1 cellular context compared by ENCODE assay signal in the genomic region with DNA sequence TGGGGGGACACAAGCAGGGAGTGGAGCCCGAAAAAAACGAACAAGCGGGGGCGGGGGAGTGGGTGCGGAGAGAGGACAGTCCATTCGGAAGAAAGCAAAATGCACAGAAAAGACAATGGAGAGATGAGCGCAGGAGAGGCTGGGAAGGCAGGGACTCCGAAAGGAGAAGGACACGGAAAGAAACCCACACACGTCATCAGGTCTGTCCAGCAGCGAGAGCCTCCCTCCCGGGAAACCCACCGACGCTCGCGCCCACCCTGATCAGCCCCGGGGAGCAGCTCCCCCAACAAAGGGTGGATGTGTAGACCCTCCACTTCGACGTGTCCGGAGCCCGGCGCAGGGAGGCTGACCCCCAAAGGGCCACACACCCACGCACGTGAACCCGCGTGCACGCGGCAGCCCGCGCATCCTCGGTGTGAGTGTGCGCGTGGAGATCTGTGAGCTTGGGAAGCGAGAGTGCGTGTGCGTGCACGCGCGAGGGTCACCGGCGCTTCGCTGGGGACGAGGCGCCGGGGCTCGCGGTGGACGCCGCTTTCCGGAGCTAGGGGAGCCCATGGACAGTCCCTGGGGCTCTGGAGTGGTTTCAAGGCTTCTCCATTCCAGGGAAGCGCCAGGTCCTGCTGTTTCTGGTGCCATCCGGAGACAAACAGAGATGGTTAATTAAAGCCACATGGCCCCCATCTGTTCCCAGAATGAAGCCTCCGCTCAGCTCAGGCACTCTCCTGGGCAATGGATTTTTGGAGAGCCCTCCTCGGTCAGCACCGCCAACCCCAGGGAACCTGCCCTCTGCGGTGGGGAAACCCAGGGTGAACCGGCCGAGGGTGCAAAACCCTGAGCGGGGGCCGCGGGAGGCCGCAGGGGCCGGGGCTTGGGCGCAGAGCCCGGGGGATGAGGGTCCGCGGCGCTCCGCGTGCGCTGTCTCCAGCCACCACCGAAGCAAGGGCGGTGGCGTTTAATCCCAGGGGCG.
A peak's percentile ranks its signal among the peaks of the same experiment; 100 is the strongest.
TF ChIP-seq lines count a peak whose summit lies in the region.

No MANE protein-coding gene starts in this region.

TF ChIP-seq in K562, 482 proteins besides CTCF, POLR2A, EP300 and RAD21 (continued from another document):
- TF ChIP-seq RBM15 (IDR thresholded peaks at IDR 0.05; ENCODE audit: insufficient read depth, low read length) (no peak), FOXA3 (CRISPR knock-in tag; conservative IDR thresholded peaks at IDR 0.05 in 1 of 2, IDR thresholded peaks at IDR 0.05 in 1 of 2) (no peak), DDX20 (tag; IDR thresholded peaks at IDR 0.05; ENCODE audit: low read depth) (no peak), ESRRA (IDR thresholded peaks at IDR 0.05; ENCODE audit: borderline replicate concordance, low read depth) (no peak), ZNF644 (tag; IDR thresholded peaks at IDR 0.05; ENCODE audit: low read depth) (no peak), RB1 (IDR thresholded peaks at IDR 0.05; ENCODE audit: low read depth) (0 out of 2 replicates have a peak, but pooled peaks have one; percentile 1)
- TF ChIP-seq, protein P1, sequence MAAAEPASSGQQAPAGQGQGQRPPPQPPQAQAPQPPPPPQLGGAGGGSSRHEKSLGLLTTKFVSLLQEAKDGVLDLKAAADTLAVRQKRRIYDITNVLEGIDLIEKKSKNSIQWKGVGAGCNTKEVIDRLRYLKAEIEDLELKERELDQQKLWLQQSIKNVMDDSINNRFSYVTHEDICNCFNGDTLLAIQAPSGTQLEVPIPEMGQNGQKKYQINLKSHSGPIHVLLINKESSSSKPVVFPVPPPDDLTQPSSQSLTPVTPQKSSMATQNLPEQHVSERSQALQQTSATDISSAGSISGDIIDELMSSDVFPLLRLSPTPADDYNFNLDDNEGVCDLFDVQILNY (CRISPR knock-in tag; IDR thresholded peaks at IDR 0.05) = no peak
TF ChIP-seq in K562: peak in this region for 8.
